In the genomic region with DNA sequence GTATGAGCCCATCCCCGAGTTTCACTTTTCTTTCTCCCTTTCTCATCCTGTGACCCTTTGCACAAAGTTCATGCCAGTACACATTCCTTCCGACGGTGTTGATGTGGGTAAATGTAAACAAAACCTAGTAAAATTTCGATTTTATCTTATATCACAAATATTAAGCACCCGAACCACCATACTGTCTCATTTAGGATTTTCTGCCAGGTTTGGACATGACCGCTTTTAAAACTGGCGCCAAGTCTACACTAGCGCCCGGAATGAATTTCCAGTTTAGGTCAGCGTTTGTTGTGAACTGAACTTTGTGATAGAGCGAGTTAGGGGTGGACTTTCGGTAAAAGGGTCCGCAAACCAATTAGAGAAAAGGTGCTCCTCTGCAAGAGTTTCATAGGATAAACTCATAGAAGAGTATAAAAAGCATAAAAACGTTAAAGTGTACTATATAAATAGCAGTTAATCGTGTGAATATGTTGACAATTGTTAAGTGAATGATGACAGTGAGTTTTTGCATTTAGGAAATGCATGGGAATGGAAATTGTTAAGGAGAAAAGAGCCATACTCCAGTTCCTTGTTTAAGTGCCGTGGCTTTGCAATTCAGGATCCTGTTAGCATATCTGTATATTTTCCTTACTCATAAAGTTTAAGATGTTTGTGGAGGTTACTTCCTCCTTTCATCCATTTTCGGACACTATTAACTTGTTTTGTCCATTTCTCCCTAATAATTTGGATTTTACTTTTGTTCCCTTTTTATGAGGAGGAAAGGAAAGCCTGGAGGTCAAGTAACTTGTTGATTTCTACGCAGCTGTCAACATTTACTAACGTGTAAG, we compare ENCODE assay signal across 8 cellular contexts. TPM values are rescaled to one million over a fixed set of nuclear protein-coding genes. Genes with fewer than 3 reads are reported as not detected.
DNase-seq lines count a peak whose midpoint lies in the region; ATAC-seq and TF ChIP-seq lines count a peak whose summit lies in the region.

No MANE protein-coding gene starts in this region.

- 15 to 21% methylated on average over 19 of the region's 19 CpGs for WGBS in heart right ventricle, 2 donors
- 10% methylated on average over 19 of the region's 19 CpGs for WGBS in prostate gland

- TF ChIP-seq CTCF in heart right ventricle (IDR thresholded peaks at IDR 0.05), result no peak
- peak in 1 of 4 experiments; percentile 23 for TF ChIP-seq CTCF in prostate gland (IDR thresholded peaks at IDR 0.05)

- H3K4me3 Mint-ChIP-seq in activated naive CD8-positive, alpha-beta T cell treated with anti-CD3 and anti-CD28 coated beads for 36 hours, result peak overlapping the region; percentile 91

- intact Hi-C loops in heart right ventricle (cut with DNase I), result no loop called here
- intact Hi-C loops in prostate gland (cut with DNase I), result no loop called here

- peak overlapping the region; percentile 79 to 93 (median 88) for H3K27ac ChIP-seq in heart right ventricle
- H3K27ac ChIP-seq in prostate gland, result peak overlapping the region; percentile 87 to 92

- no peaks in the 10 kb centered on the region for H3K9me3 ChIP-seq in heart right ventricle
- H3K9me3 ChIP-seq in prostate gland, result no peaks in the 10 kb centered on the region

- H3K36me3 Mint-ChIP-seq in activated naive CD8-positive, alpha-beta T cell treated with anti-CD3 and anti-CD28 coated beads for 36 hours, result peaks cover 4% of the 10 kb centered on the region

- peak; percentile 16 for DNase-seq in GM04504 (ENCODE audit: low read depth)
- DNase-seq in activated naive CD8-positive, alpha-beta T cell treated with anti-CD3 and anti-CD28 coated beads for 36 hours, result no peak
- DNase-seq in heart right ventricle, result peak in 1 of 2 donors; percentile 26
- DNase-seq in prostate gland (ENCODE audit: low spot score), result no peak
- DNase-seq in NCI-H2196 treated with DMSO at 0.1 percent for 48 hours (lab: John Stamatoyannopoulos, UW; ENCODE audit: unreplicated experiment), result no peak
- no peak for DNase-seq in NCI-H187 treated with DMSO at 0.1 percent for 48 hours (lab: John Stamatoyannopoulos, UW)

- H3K4me3 ChIP-seq in heart right ventricle (peak overlapping the region; percentile 46 to 87 (median 82)), prostate gland (peak overlapping the region; percentile 65 to 74)

- TF ChIP-seq POLR2A in prostate gland (IDR thresholded peaks at IDR 0.05), result no peak

- no peaks in the 10 kb centered on the region for H3K27me3 ChIP-seq in heart right ventricle
- H3K27me3 ChIP-seq in prostate gland (replicated peaks; ENCODE audit: insufficient read depth), result no peaks in the 10 kb centered on the region

- peak; percentile 11 for ATAC-seq in HG03175 (IDR thresholded peaks at IDR 0.05; ENCODE audit: unreplicated experiment)
- ATAC-seq in heart right ventricle, result peak; percentile 10 to 59 (median 26)
- ATAC-seq in GM21360 (IDR thresholded peaks at IDR 0.05; ENCODE audit: unreplicated experiment), result no peak

- H3K4me1 Mint-ChIP-seq in activated naive CD8-positive, alpha-beta T cell treated with anti-CD3 and anti-CD28 coated beads for 36 hours, result peaks cover 21% of the 10 kb centered on the region

- no peaks in the 10 kb centered on the region for H3K9me3 Mint-ChIP-seq in activated naive CD8-positive, alpha-beta T cell treated with anti-CD3 and anti-CD28 coated beads for 36 hours

- H3K27me3 Mint-ChIP-seq in activated naive CD8-positive, alpha-beta T cell treated with anti-CD3 and anti-CD28 coated beads for 36 hours, result no peaks in the 10 kb centered on the region

- H3K4me1 ChIP-seq in heart right ventricle, result peaks cover 0 to 15% (median 10%) of the 10 kb centered on the region in 9 donors
- H3K4me1 ChIP-seq in prostate gland (replicated peaks), result no peaks in the 10 kb centered on the region

- peak overlapping the region; percentile 95 for H3K27ac Mint-ChIP-seq in activated naive CD8-positive, alpha-beta T cell treated with anti-CD3 and anti-CD28 coated beads for 36 hours

- H3K36me3 ChIP-seq in heart right ventricle (no peaks in the 10 kb centered on the region), prostate gland (no peaks in the 10 kb centered on the region)

RNA-seq across cellular contexts. Expression of a gene that starts 1.0 kb away (rescaled TPM):
- 1 to 10 TPM; 6.0 to 6.2 TPM for total RNA-seq in activated naive CD8-positive, alpha-beta T cell treated with anti-CD3 and anti-CD28 coated beads for 36 hours
- 10 to 100 TPM in 5 of 10 donors, 1 to 10 TPM in 5; 6.7 to 15.4 (median 10.2) TPM for total RNA-seq in heart right ventricle
- polyA plus RNA-seq in heart right ventricle, result 1 to 10 TPM; 1.8 to 3.5 TPM
- total RNA-seq in prostate gland, result 10 to 100 TPM; 23.7 to 34.3 TPM
